30 cellular contexts compared by ENCODE assay signal in genomic region chr19:57290970-57291369, GRCh38.
"Had no signal": no experiment of that assay in that cellular context is flagged by ENCODE, and none has a peak within 500 bp of the region (broad histone marks: within the 10 kb centered on the region; RNA-seq: fewer than 3 reads in every experiment).

No MANE protein-coding gene starts in this region.

- H3K9ac ChIP-seq: SK-N-SH had no signal

- ATAC-seq: activated CD4-positive, alpha-beta T cell treated with anti-CD3 and anti-CD28 coated beads for 36 hours; activated CD8-positive, alpha-beta T cell treated with anti-CD3 and anti-CD28 coated beads, Interleukin-2, amount 10 ng/mL, durations not matched to agents 7 days and 5 days had no signal

- H3K27me3 ChIP-seq: adrenal gland, Peyer's patch, SJCRH30 had no signal

- H3K27ac ChIP-seq: adrenal gland, Peyer's patch, RWPE1, SJCRH30, VCaP had no signal

- H3K4me3 ChIP-seq: adrenal gland, Peyer's patch, SJCRH30 had no signal

- H3K27ac Mint-ChIP-seq: activated CD4-positive, alpha-beta T cell treated with anti-CD3 and anti-CD28 coated beads for 36 hours; activated CD8-positive, alpha-beta T cell treated with anti-CD3 and anti-CD28 coated beads, Interleukin-2, amount 10 ng/mL, durations not matched to agents 7 days and 5 days; activated naive CD8-positive, alpha-beta T cell treated with anti-CD3 and anti-CD28 coated beads, Interleukin-2, amount 10 ng/mL, durations not matched to agents 7 days and 5 days had no signal

- H3K9me3 ChIP-seq: adrenal gland had no signal

- DNase-seq: activated CD4-positive, alpha-beta T cell treated with anti-CD3 and anti-CD28 coated beads for 36 hours; activated CD4-positive, alpha-beta T cell treated with anti-CD3 and anti-CD28 coated beads, Interleukin-2, amount 50 U/mL, for 4 hours; activated CD4-positive, CD25-positive, alpha-beta regulatory T cell; activated CD8-positive, alpha-beta memory T cell treated with anti-CD3 and anti-CD28 coated beads, Interleukin-2, amount 50 U/mL, for 48 hours; activated CD8-positive, alpha-beta T cell treated with anti-CD3 and anti-CD28 coated beads, Interleukin-2, amount 10 ng/mL, durations not matched to agents 7 days and 5 days; activated naive CD4-positive, alpha-beta T cell treated with anti-CD3 and anti-CD28 coated beads, Interleukin-2, amount 50 U/mL, for 16 hours; activated naive CD8-positive, alpha-beta T cell treated with anti-CD3 and anti-CD28 coated beads, Interleukin-2, amount 10 ng/mL, durations not matched to agents 7 days and 5 days; activated T-cell treated with anti-CD3 and anti-CD28 coated beads, Interleukin-2, amount 50 U/mL, for 1 hour; anterior cingulate cortex; central memory CD4-positive, alpha-beta T cell; MV-4-11; NCI-H1092 treated with DMSO at 0.1 percent for 48 hours; NCI-H1417 treated with DMSO at 0.1 percent for 48 hours; NCI-H1694; NCI-H2029; NCI-H2107; NCI-H2171 treated with DMSO at 0.1 percent for 48 hours; NCI-H226; NCI-H510A; NCI-H69; NK-92 treated with Interleukin-12 subunit alpha and Interleukin-12 subunit beta, amount 100 ng/mL, for 24 hours; OCI-M1; Peyer's patch; Right ventricle myocardium superior; SJCRH30; SK-N-SH; T-helper 1 cell had no signal

- H3K27me3 Mint-ChIP-seq: activated CD4-positive, alpha-beta T cell treated with anti-CD3 and anti-CD28 coated beads for 36 hours; activated naive CD8-positive, alpha-beta T cell treated with anti-CD3 and anti-CD28 coated beads, Interleukin-2, amount 10 ng/mL, durations not matched to agents 7 days and 5 days had no signal

- H3K4me2 ChIP-seq: SK-N-SH had no signal

- H3K4me1 ChIP-seq: adrenal gland, Peyer's patch, SJCRH30 had no signal

- H3K4me3 Mint-ChIP-seq: activated CD4-positive, alpha-beta T cell treated with anti-CD3 and anti-CD28 coated beads for 36 hours; activated CD8-positive, alpha-beta T cell treated with anti-CD3 and anti-CD28 coated beads, Interleukin-2, amount 10 ng/mL, durations not matched to agents 7 days and 5 days; activated naive CD8-positive, alpha-beta T cell treated with anti-CD3 and anti-CD28 coated beads, Interleukin-2, amount 10 ng/mL, durations not matched to agents 7 days and 5 days had no signal
